Comparison of ENCODE assay signal across 19 cellular contexts in the genomic region with DNA sequence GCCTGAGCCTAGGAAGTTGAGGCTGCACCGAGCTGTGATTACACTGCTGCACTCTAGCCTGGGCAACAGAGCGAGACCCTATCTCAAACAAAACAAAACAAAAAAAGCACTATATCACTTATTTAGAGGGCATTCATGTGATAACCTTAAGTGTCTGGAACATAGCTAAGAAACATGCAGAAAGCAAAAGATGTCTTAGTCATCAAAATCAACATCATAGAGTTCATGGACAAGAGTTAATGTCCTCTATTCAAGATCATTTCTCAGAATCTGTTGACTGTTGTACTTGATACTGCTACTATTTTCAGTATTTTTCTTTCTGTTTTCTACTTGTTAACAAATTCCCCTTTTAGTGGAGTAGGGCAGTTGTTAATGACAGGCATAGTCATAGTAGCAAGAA. TPM values are rescaled to one million over a fixed set of nuclear protein-coding genes. Genes with fewer than 3 reads are reported as not detected.
DNase-seq lines count a peak whose midpoint lies in the region; ATAC-seq, FAIRE-seq and TF ChIP-seq lines count a peak whose summit lies in the region.
"Had no signal": no experiment of that assay in that cellular context is flagged by ENCODE, and none has a peak within 500 bp of the region (broad histone marks: within the 10 kb centered on the region; RNA-seq: fewer than 3 reads in every experiment).

No MANE protein-coding gene starts in this region.

- no peak for TF ChIP-seq CTCF in WTC11 (IDR thresholded peaks at IDR 0.05)
- no peak for TF ChIP-seq CTCF in nephron progenitor cell (IDR thresholded peaks at IDR 0.05)
- no peak for TF ChIP-seq CTCF in heart left ventricle (IDR thresholded peaks at IDR 0.05)

- H3K9me3 Mint-ChIP-seq in WTC11 (peaks cover 3% of the 10 kb centered on the region; the same call in 1 of the 2 replicates), nephron progenitor cell (peaks cover 15% of the 10 kb centered on the region)
- H3K9me3 Mint-ChIP-seq: CD4-positive, CD25-positive, alpha-beta regulatory T cell; CD8-positive, alpha-beta T cell had no signal

- no peak overlapping the region for H3K4me3 Mint-ChIP-seq in WTC11
- no peak overlapping the region for H3K4me3 Mint-ChIP-seq in nephron progenitor cell
- H3K4me3 Mint-ChIP-seq: B cell; CD4-positive, CD25-positive, alpha-beta regulatory T cell; CD8-positive, alpha-beta T cell had no signal

- no peaks in the 10 kb centered on the region for H3K27me3 ChIP-seq in heart left ventricle
- H3K27me3 ChIP-seq: BLaER1 had no signal

- DNase-seq in H54 (ENCODE audit: insufficient read length, low spot score) (no peak), WTC11 (ENCODE audit: low spot score) (no peak), nephron progenitor cell (no peak), heart left ventricle (no peak)
- DNase-seq: Caco-2; CD4-positive, CD25-positive, alpha-beta regulatory T cell; CD8-positive, alpha-beta T cell; DMS153; DND-41; GOT3; H7; HCEC 1CT had no signal

- no peaks in the 10 kb centered on the region for H3K4me1 ChIP-seq in heart left ventricle
- H3K4me1 ChIP-seq: BLaER1, Caco-2 had no signal

- peak; percentile 92 for FAIRE-seq in H54 (lab: Jason Lieb, UNC)
- FAIRE-seq: G401.6, GM12892 had no signal

- H3K27me3 Mint-ChIP-seq in WTC11 (ENCODE audit: low read depth) (no peaks in the 10 kb centered on the region), nephron progenitor cell (ENCODE audit: low read depth, poor library complexity) (no peaks in the 10 kb centered on the region)
- H3K27me3 Mint-ChIP-seq: B cell; CD4-positive, CD25-positive, alpha-beta regulatory T cell had no signal

- WGBS in heart left ventricle, 4 donors = 93 to 96% (median 94%) methylated on average over 2 of the region's 2 CpGs

- peaks cover 0 to 28% (median 17%) of the 10 kb centered on the region in 9 donors for H3K36me3 ChIP-seq in heart left ventricle

- H3K4me1 Mint-ChIP-seq in WTC11 (no peaks in the 10 kb centered on the region), nephron progenitor cell (no peaks in the 10 kb centered on the region)
- H3K4me1 Mint-ChIP-seq: B cell had no signal

- H3K36me3 Mint-ChIP-seq in WTC11 (peaks cover 15% of the 10 kb centered on the region), nephron progenitor cell (ENCODE audit: low read depth) (peaks cover 36% of the 10 kb centered on the region)
- H3K36me3 Mint-ChIP-seq: CD8-positive, alpha-beta T cell had no signal

- no peak overlapping the region for H3K4me3 ChIP-seq in heart left ventricle
- H3K4me3 ChIP-seq: BLaER1 had no signal

- H3K27ac Mint-ChIP-seq in WTC11 (no peak overlapping the region), nephron progenitor cell (peak overlapping the region; percentile 8)
- H3K27ac Mint-ChIP-seq: B cell; CD4-positive, CD25-positive, alpha-beta regulatory T cell; CD8-positive, alpha-beta T cell had no signal

- POLR2A ChIA-PET in WTC11 (lab: Charles Lee) = no interaction called here

- intact Hi-C loops in heart left ventricle (cut with DNase I) = loop anchor here in 4 of 10 donors (5.0 to 10.0 kb wide), 2 partner anchors 41 to 48 kb away; no protein-coding TSS in a partner anchor

- no peak overlapping the region for H3K27ac ChIP-seq in heart left ventricle
- H3K27ac ChIP-seq: BLaER1, C4-2B had no signal

- CTCF ChIA-PET in WTC11 (lab: Charles Lee) = no interaction called here

- ATAC-seq in WTC11 (no peak), HG02642 (IDR thresholded peaks at IDR 0.05; ENCODE audit: poor library complexity, unreplicated experiment) (no peak), heart left ventricle (no peak), HG03432 (IDR thresholded peaks at IDR 0.05; ENCODE audit: unreplicated experiment) (no peak)
- ATAC-seq: CD8-positive, alpha-beta T cell had no signal

- peaks cover 0 to 3% (median 0%) of the 10 kb centered on the region in 12 donors for H3K9me3 ChIP-seq in heart left ventricle
- H3K9me3 ChIP-seq: BLaER1, Caco-2 had no signal

- TF ChIP-seq POLR2A in H54 (IDR thresholded peaks at IDR 0.05; ENCODE audit: low read depth, low read length) (no peak), heart left ventricle (IDR thresholded peaks at IDR 0.05) (no peak)

TF ChIP-seq in WTC11, 78 proteins besides CTCF, POLR2A, EP300 and RAD21 (continues in another document):
- TF ChIP-seq NFYB (CRISPR knock-in tag; conservative IDR thresholded peaks at IDR 0.05; ENCODE audit: low read depth) = no peak
- TF ChIP-seq MXD4 (CRISPR knock-in tag; IDR thresholded peaks at IDR 0.05; ENCODE audit: borderline replicate concordance) = no peak
- TF ChIP-seq, protein P1, sequence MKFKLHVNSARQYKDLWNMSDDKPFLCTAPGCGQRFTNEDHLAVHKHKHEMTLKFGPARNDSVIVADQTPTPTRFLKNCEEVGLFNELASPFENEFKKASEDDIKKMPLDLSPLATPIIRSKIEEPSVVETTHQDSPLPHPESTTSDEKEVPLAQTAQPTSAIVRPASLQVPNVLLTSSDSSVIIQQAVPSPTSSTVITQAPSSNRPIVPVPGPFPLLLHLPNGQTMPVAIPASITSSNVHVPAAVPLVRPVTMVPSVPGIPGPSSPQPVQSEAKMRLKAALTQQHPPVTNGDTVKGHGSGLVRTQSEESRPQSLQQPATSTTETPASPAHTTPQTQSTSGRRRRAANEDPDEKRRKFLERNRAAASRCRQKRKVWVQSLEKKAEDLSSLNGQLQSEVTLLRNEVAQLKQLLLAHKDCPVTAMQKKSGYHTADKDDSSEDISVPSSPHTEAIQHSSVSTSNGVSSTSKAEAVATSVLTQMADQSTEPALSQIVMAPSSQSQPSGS (CRISPR knock-in tag; IDR thresholded peaks at IDR 0.05; ENCODE audit: borderline replicate concordance, low read depth) = no peak
- TF ChIP-seq, protein P2, sequence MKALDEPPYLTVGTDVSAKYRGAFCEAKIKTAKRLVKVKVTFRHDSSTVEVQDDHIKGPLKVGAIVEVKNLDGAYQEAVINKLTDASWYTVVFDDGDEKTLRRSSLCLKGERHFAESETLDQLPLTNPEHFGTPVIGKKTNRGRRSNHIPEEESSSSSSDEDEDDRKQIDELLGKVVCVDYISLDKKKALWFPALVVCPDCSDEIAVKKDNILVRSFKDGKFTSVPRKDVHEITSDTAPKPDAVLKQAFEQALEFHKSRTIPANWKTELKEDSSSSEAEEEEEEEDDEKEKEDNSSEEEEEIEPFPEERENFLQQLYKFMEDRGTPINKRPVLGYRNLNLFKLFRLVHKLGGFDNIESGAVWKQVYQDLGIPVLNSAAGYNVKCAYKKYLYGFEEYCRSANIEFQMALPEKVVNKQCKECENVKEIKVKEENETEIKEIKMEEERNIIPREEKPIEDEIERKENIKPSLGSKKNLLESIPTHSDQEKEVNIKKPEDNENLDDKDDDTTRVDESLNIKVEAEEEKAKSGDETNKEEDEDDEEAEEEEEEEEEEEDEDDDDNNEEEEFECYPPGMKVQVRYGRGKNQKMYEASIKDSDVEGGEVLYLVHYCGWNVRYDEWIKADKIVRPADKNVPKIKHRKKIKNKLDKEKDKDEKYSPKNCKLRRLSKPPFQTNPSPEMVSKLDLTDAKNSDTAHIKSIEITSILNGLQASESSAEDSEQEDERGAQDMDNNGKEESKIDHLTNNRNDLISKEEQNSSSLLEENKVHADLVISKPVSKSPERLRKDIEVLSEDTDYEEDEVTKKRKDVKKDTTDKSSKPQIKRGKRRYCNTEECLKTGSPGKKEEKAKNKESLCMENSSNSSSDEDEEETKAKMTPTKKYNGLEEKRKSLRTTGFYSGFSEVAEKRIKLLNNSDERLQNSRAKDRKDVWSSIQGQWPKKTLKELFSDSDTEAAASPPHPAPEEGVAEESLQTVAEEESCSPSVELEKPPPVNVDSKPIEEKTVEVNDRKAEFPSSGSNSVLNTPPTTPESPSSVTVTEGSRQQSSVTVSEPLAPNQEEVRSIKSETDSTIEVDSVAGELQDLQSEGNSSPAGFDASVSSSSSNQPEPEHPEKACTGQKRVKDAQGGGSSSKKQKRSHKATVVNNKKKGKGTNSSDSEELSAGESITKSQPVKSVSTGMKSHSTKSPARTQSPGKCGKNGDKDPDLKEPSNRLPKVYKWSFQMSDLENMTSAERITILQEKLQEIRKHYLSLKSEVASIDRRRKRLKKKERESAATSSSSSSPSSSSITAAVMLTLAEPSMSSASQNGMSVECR (CRISPR knock-in tag; IDR thresholded peaks at IDR 0.05; ENCODE audit: borderline replicate concordance) = no peak
- TF ChIP-seq, protein P3, sequence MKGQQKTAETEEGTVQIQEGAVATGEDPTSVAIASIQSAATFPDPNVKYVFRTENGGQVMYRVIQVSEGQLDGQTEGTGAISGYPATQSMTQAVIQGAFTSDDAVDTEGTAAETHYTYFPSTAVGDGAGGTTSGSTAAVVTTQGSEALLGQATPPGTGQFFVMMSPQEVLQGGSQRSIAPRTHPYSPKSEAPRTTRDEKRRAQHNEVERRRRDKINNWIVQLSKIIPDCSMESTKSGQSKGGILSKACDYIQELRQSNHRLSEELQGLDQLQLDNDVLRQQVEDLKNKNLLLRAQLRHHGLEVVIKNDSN (CRISPR knock-in tag; IDR thresholded peaks at IDR 0.05) = no peak
- no peak for TF ChIP-seq GABPB1 (CRISPR knock-in tag; IDR thresholded peaks at IDR 0.05)
- 0 out of 2 replicates have a peak, but pooled peaks have one; percentile 16 for TF ChIP-seq ZNF121 (CRISPR knock-in tag; IDR thresholded peaks at IDR 0.05)
- TF ChIP-seq, protein P4, sequence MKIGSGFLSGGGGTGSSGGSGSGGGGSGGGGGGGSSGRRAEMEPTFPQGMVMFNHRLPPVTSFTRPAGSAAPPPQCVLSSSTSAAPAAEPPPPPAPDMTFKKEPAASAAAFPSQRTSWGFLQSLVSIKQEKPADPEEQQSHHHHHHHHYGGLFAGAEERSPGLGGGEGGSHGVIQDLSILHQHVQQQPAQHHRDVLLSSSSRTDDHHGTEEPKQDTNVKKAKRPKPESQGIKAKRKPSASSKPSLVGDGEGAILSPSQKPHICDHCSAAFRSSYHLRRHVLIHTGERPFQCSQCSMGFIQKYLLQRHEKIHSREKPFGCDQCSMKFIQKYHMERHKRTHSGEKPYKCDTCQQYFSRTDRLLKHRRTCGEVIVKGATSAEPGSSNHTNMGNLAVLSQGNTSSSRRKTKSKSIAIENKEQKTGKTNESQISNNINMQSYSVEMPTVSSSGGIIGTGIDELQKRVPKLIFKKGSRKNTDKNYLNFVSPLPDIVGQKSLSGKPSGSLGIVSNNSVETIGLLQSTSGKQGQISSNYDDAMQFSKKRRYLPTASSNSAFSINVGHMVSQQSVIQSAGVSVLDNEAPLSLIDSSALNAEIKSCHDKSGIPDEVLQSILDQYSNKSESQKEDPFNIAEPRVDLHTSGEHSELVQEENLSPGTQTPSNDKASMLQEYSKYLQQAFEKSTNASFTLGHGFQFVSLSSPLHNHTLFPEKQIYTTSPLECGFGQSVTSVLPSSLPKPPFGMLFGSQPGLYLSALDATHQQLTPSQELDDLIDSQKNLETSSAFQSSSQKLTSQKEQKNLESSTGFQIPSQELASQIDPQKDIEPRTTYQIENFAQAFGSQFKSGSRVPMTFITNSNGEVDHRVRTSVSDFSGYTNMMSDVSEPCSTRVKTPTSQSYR (CRISPR knock-in tag; IDR thresholded peaks at IDR 0.05) = no peak

RNA-seq across cellular contexts. Expression of a gene that starts 25.4 kb away (rescaled TPM):
- 4.5 to 5.3 TPM (median 4.6 TPM) in 3 replicates for total RNA-seq in WTC11 (2021)
- total RNA-seq in heart left ventricle = 10 to 100 TPM in 2 of 9 donors, 1 to 10 TPM in 7; 3.7 to 14.0 (median 8.7) TPM
- 1 to 10 TPM; 2.1 to 4.4 TPM for polyA plus RNA-seq in heart left ventricle
